ENCODE assay signal across 9 cellular contexts in the genomic region with DNA sequence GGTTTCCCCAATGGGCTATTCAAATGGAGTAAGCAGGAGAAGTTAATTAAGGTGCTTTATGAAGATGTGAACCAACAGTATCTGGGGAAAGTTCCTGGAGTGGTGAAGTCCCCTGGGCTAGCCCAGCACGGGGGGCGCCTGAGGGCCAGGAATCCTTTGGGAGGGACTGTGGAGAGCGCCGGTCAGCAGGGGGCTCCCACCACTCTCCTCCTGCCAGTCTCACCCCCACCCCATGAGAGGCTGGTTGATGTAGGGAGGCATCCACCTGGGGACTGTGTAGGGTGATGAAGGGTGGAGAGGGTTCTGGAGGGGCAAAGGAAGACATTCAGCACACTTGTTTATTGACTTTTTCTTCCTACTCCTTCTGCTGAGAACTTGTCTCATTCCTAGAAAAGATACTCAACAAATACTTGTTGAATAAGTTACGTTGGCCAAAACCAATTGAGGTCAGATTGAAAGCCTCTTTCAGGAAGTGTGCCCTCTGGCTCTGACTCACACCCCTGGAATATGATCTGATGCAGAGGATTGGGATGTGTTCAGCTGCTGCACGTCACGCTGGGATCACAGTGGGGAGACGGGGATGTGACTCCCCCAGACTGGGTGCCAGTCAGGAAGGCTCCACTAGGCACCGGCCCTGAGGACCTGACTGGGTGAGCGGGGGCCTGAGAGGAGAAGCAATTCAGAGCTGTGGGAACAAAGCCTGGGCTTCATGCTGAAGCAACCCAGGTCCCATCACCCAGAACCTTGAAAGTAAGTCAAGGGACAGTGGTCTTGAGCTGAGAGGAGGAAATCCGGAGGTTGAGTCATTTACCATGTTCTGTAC. TPM values are rescaled to one million over a fixed set of nuclear protein-coding genes. Genes with fewer than 3 reads are reported as not detected.
DNase-seq lines count a peak whose midpoint lies in the region; ATAC-seq, FAIRE-seq and TF ChIP-seq lines count a peak whose summit lies in the region.
"Had no signal": no experiment of that assay in that cellular context is flagged by ENCODE, and none has a peak within 500 bp of the region (broad histone marks: within the 10 kb centered on the region; RNA-seq: fewer than 3 reads in every experiment).

No MANE protein-coding gene starts in this region.

- H3K36me3 ChIP-seq in keratinocyte (ENCODE audit: control insufficient read depth in 2 of 2, extremely low read depth in 1 of 2, insufficient read depth in 2 of 2, low read length in 2 of 2), result no peaks in the 10 kb centered on the region
- H3K36me3 ChIP-seq: stomach had no signal

- CTCF ChIA-PET in AG04449 (lab: Yijun Ruan, JAX), result interaction anchor here (0.6 to 20.1 kb wide), 10 partner anchors 10 to 130 kb away, joined by 3 to 1439 read pairs (median 142); partner anchors contain the start of genes ACIN1, AJUBA, C14orf119 and CDH24

- POLR2A ChIA-PET in AG04449 (lab: Yijun Ruan, JAX), result interaction anchor here (1.0 to 1.4 kb wide), 2 partner anchors 19 to 69 kb away, joined by 3 to 6 read pairs; partner anchors contain the start of genes C14orf119 and SLC7A8

- H3K9me3 ChIP-seq in keratinocyte (ENCODE audit: control insufficient read depth, low read depth, low read length), result no peaks in the 10 kb centered on the region
- H3K9me3 ChIP-seq: stomach had no signal

- no peaks in the 10 kb centered on the region for H4K20me1 ChIP-seq in keratinocyte (ENCODE audit: control insufficient read depth, extremely low read depth, insufficient read depth, low read length)

- peak overlapping the region; percentile 42 for H3K9ac ChIP-seq in keratinocyte (ENCODE audit: control insufficient read depth, extremely low read depth, insufficient read depth, low read length)

- H3K4me3 ChIP-seq in AG04449 (ENCODE audit: low read depth, low read length) (0 out of 2 replicates have a peak overlapping the region, but pooled peaks have one; percentile 20), WI38 (ENCODE audit: low read depth, low read length) (0 out of 2 replicates have a peak overlapping the region, but pooled peaks have one; percentile 3), keratinocyte (ENCODE audit: control insufficient read depth in 2 of 3, extremely low read depth in 1 of 3, insufficient read depth in 2 of 3, low read depth in 1 of 3, low read length in 3 of 3) (peak overlapping the region in 2 of 3 experiments; percentile 16 to 50)
- H3K4me3 ChIP-seq: stomach had no signal

- H3K27me3 ChIP-seq in keratinocyte (ENCODE audit: control insufficient read depth, extremely low read depth, insufficient read depth, low read length), result no peaks in the 10 kb centered on the region

- DNase-seq in AG04449 (ENCODE audit: low read depth, low spot score) (peak; percentile 97), H54 (ENCODE audit: insufficient read length, low spot score) (peak; percentile 89), keratinocyte (ENCODE audit: low read depth, low spot score) (peak; percentile 88), NCI-H524 treated with DMSO at 0.1 percent for 48 hours (lab: John Stamatoyannopoulos, UW) (no peak), nucleus accumbens (lab: John Stamatoyannopoulos, UW) (no peak), DMS 273 (lab: John Stamatoyannopoulos, UW; ENCODE audit: unreplicated experiment) (no peak)
- DNase-seq: stomach had no signal

- peak overlapping the region; percentile 86 for H3K4me2 ChIP-seq in keratinocyte (ENCODE audit: control insufficient read depth, extremely low read depth, insufficient read depth, low read depth, low read length)

- H3K4me1 ChIP-seq in keratinocyte (ENCODE audit: control insufficient read depth, extremely low read depth, insufficient read depth, low read length), result peaks cover 24% of the 10 kb centered on the region

- peak; percentile 90 for FAIRE-seq in H54 (lab: Jason Lieb, UNC)
- peak; percentile 86 for FAIRE-seq in keratinocyte (lab: Jason Lieb, UNC)

- TF ChIP-seq CTCF in AG04449 (IDR thresholded peaks at IDR 0.05; ENCODE audit: insufficient read depth, low read length, missing control alignments), result peak; percentile 7
- TF ChIP-seq CTCF in WI38 (IDR thresholded peaks at IDR 0.05; ENCODE audit: low read depth, low read length), result no peak
- TF ChIP-seq CTCF in keratinocyte (optimal IDR thresholded peaks at IDR 0.05 in 1 of 3, IDR thresholded peaks at IDR 0.05 in 1 of 3, conservative IDR thresholded peaks at IDR 0.05 in 1 of 3; ENCODE audit: extremely low read depth in 1 of 3, insufficient read depth in 2 of 3, low read length in 3 of 3), result peak in 1 of 3 experiments; percentile 25

- H3K9me1 ChIP-seq in keratinocyte (ENCODE audit: control insufficient read depth, extremely low read depth, insufficient read depth, low read length), result no peaks in the 10 kb centered on the region

- dilution Hi-C loops in keratinocyte (cut with MboI; ENCODE audit: extremely low pct_ligation_motif_present, low sequenced_read_pairs), result no loop called here

- ATAC-seq in HG03571 (IDR thresholded peaks at IDR 0.05; ENCODE audit: unreplicated experiment), result no peak

- peak; percentile 25; the same call in 1 of the 2 replicates for TF ChIP-seq POLR2A in H54 (IDR thresholded peaks at IDR 0.05; ENCODE audit: low read depth, low read length)

- peak overlapping the region; percentile 84 for H3K27ac ChIP-seq in keratinocyte (ENCODE audit: control insufficient read depth, insufficient read depth, low read length)

- peak overlapping the region; percentile 35 for H2AFZ ChIP-seq in keratinocyte (ENCODE audit: control insufficient read depth, low read length)

- no peaks in the 10 kb centered on the region for H3K79me2 ChIP-seq in keratinocyte (ENCODE audit: control insufficient read depth, insufficient read depth, low read length)

RNA-seq across cellular contexts. Expression of gene CEBPE, which starts 4.2 kb away (rescaled TPM):
- not detected in 3 replicates for polyA plus RNA-seq in keratinocyte
- not detected for polyA plus RNA-seq in keratinocyte (2011; ENCODE audit: low read depth)
- not detected in 2 replicates for polyA plus RNA-seq in keratinocyte (2011; cell fraction: cytosol; rRNA removed)
- not detected in 2 replicates for polyA plus RNA-seq in keratinocyte (2011; cell fraction: nucleus; rRNA removed)
- polyA plus RNA-seq in keratinocyte (2012; ENCODE audit: low replicate concordance), result not detected in 2 replicates
- not detected in 3 replicates for polyA minus RNA-seq in keratinocyte
- polyA minus RNA-seq in keratinocyte (2011; cell fraction: cytosol; rRNA and poly(A)+ RNA removed), result not detected
- polyA minus RNA-seq in keratinocyte (2011; cell fraction: nucleus; rRNA and poly(A)+ RNA removed), result not detected in 2 replicates

RNA-seq across cellular contexts. Expression of gene CIROP, which starts 10.1 kb away (rescaled TPM):
- not detected in 3 replicates for polyA plus RNA-seq in keratinocyte
- not detected for polyA plus RNA-seq in keratinocyte (2011; ENCODE audit: low read depth)
- polyA plus RNA-seq in keratinocyte (2011; cell fraction: cytosol; rRNA removed), result not detected in 2 replicates
- not detected in 2 replicates for polyA plus RNA-seq in keratinocyte (2011; cell fraction: nucleus; rRNA removed)
- not detected in 2 replicates for polyA plus RNA-seq in keratinocyte (2012; ENCODE audit: low replicate concordance)
- polyA minus RNA-seq in keratinocyte, result not detected in 3 replicates
- not detected for polyA minus RNA-seq in keratinocyte (2011; cell fraction: cytosol; rRNA and poly(A)+ RNA removed)
- not detected in 2 replicates for polyA minus RNA-seq in keratinocyte (2011; cell fraction: nucleus; rRNA and poly(A)+ RNA removed)
- polyA plus RNA-seq: stomach had no signal

RNA-seq across cellular contexts. Expression of gene C14orf119, which starts 19.6 kb away (rescaled TPM):
- 73.7 to 117 TPM (median 101 TPM) in 3 replicates for polyA plus RNA-seq in keratinocyte
- 70.3 TPM for polyA plus RNA-seq in keratinocyte (2011; ENCODE audit: low read depth)
- polyA plus RNA-seq in keratinocyte (2011; cell fraction: cytosol; rRNA removed), result 80.2 and 98.9 TPM in 2 replicates
- polyA plus RNA-seq in keratinocyte (2011; cell fraction: nucleus; rRNA removed), result 73.9 and 75.5 TPM in 2 replicates
- polyA plus RNA-seq in keratinocyte (2012; ENCODE audit: low replicate concordance), result 64.6 and 81.2 TPM in 2 replicates
- 41.1 to 143 TPM (median 85.1 TPM) in 3 replicates for polyA minus RNA-seq in keratinocyte
- polyA minus RNA-seq in keratinocyte (2011; cell fraction: cytosol; rRNA and poly(A)+ RNA removed), result 33.8 TPM
- 18.7 and 35.0 TPM in 2 replicates for polyA minus RNA-seq in keratinocyte (2011; cell fraction: nucleus; rRNA and poly(A)+ RNA removed)

RNA-seq across cellular contexts. Expression of gene ACIN1, which starts 19.9 kb away (rescaled TPM):
- polyA plus RNA-seq in keratinocyte, result 92.0 to 104 TPM (median 96.7 TPM) in 3 replicates
- 38.9 TPM for polyA plus RNA-seq in keratinocyte (2011; ENCODE audit: low read depth)
- 43.4 and 46.3 TPM in 2 replicates for polyA plus RNA-seq in keratinocyte (2011; cell fraction: cytosol; rRNA removed)
- 345 and 378 TPM in 2 replicates for polyA plus RNA-seq in keratinocyte (2011; cell fraction: nucleus; rRNA removed)
- 56.1 and 89.9 TPM in 2 replicates for polyA plus RNA-seq in keratinocyte (2012; ENCODE audit: low replicate concordance)
- 69.6 to 117 TPM (median 76.3 TPM) in 3 replicates for polyA minus RNA-seq in keratinocyte
- 29.4 TPM for polyA minus RNA-seq in keratinocyte (2011; cell fraction: cytosol; rRNA and poly(A)+ RNA removed)
- 78.8 and 118 TPM in 2 replicates for polyA minus RNA-seq in keratinocyte (2011; cell fraction: nucleus; rRNA and poly(A)+ RNA removed)

RNA-seq across cellular contexts. Expression of gene CDH24, which starts 57.6 kb away (rescaled TPM):
- polyA plus RNA-seq in keratinocyte, result 3.5 to 5.8 TPM (median 3.9 TPM) in 3 replicates
- polyA plus RNA-seq in keratinocyte (2011; ENCODE audit: low read depth), result 0.42 TPM
- 1.1 and 1.7 TPM in 2 replicates for polyA plus RNA-seq in keratinocyte (2011; cell fraction: cytosol; rRNA removed)
- 21.9 and 31.8 TPM in 2 replicates for polyA plus RNA-seq in keratinocyte (2011; cell fraction: nucleus; rRNA removed)
- polyA plus RNA-seq in keratinocyte (2012; ENCODE audit: low replicate concordance), result 2.6 and 3.1 TPM in 2 replicates
- 6.6 to 7.7 TPM (median 7.4 TPM) in 3 replicates for polyA minus RNA-seq in keratinocyte
- 2.5 TPM for polyA minus RNA-seq in keratinocyte (2011; cell fraction: cytosol; rRNA and poly(A)+ RNA removed)
- 5.7 and 6.0 TPM in 2 replicates for polyA minus RNA-seq in keratinocyte (2011; cell fraction: nucleus; rRNA and poly(A)+ RNA removed)

Comparison
In these comparisons a context has a peak if more than half of its experiments do, and no peak if none do; other contexts are left out.
1. DNase-seq: peak in AG04449 (single experiment), H54 (single experiment) and keratinocyte (single experiment); none in NCI-H524 treated with DMSO at 0.1 percent for 48 hours (single experiment), nucleus accumbens (0 of 56) and DMS 273 (single experiment).
2. Peak in every context shown above with its lines, with median percentiles within 50 percentile points of each other: H3K4me3 ChIP-seq.